ENCODE assay signal across 1 cellular context in the genomic region with DNA sequence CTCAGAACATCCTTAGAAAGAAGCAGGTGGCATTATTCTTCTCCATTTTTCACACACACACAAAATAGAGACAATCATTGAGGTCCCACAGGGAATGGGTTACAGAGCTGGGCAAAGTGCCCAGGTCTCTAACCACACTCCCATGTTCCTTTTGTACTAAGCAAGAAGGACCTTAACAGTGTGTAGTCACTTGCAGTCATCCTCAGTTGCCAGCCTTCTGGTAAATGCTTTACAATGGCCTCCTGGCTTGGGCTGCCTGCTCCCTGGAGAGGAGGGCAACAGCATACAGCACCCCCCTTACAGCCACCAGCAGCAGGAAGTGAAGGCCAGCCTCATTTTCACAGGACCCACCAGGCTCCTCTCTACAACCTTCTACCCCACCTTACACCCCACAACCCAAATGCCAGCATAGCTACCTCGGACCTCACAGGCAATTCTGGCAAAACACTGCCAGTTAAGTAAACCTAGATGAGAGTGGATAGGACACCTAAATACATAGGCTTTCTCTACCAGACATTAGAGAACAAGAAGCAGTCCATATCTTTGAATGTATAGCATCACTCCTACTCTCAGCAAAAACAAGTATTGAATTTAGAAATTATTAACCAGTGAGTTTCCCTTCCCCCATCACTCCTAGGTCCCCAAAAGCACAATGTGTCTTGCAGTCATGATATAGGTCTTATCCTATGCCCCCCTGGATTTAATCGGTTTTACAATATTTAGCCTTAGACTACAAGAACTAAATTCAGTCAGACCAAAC.
TF ChIP-seq lines count a peak whose summit lies in the region.

No MANE protein-coding gene starts in this region.

TF ChIP-seq in WTC11, 78 proteins besides CTCF, POLR2A, EP300 and RAD21 (continued from another document):
- TF ChIP-seq, protein P1, sequence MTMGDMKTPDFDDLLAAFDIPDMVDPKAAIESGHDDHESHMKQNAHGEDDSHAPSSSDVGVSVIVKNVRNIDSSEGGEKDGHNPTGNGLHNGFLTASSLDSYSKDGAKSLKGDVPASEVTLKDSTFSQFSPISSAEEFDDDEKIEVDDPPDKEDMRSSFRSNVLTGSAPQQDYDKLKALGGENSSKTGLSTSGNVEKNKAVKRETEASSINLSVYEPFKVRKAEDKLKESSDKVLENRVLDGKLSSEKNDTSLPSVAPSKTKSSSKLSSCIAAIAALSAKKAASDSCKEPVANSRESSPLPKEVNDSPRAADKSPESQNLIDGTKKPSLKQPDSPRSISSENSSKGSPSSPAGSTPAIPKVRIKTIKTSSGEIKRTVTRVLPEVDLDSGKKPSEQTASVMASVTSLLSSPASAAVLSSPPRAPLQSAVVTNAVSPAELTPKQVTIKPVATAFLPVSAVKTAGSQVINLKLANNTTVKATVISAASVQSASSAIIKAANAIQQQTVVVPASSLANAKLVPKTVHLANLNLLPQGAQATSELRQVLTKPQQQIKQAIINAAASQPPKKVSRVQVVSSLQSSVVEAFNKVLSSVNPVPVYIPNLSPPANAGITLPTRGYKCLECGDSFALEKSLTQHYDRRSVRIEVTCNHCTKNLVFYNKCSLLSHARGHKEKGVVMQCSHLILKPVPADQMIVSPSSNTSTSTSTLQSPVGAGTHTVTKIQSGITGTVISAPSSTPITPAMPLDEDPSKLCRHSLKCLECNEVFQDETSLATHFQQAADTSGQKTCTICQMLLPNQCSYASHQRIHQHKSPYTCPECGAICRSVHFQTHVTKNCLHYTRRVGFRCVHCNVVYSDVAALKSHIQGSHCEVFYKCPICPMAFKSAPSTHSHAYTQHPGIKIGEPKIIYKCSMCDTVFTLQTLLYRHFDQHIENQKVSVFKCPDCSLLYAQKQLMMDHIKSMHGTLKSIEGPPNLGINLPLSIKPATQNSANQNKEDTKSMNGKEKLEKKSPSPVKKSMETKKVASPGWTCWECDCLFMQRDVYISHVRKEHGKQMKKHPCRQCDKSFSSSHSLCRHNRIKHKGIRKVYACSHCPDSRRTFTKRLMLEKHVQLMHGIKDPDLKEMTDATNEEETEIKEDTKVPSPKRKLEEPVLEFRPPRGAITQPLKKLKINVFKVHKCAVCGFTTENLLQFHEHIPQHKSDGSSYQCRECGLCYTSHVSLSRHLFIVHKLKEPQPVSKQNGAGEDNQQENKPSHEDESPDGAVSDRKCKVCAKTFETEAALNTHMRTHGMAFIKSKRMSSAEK (CRISPR knock-in tag; IDR thresholded peaks at IDR 0.05; ENCODE audit: borderline replicate concordance), result no peak
- TF ChIP-seq, protein P2, sequence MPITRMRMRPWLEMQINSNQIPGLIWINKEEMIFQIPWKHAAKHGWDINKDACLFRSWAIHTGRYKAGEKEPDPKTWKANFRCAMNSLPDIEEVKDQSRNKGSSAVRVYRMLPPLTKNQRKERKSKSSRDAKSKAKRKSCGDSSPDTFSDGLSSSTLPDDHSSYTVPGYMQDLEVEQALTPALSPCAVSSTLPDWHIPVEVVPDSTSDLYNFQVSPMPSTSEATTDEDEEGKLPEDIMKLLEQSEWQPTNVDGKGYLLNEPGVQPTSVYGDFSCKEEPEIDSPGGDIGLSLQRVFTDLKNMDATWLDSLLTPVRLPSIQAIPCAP (CRISPR knock-in tag; IDR thresholded peaks at IDR 0.05), result no peak
- TF ChIP-seq, protein P3, sequence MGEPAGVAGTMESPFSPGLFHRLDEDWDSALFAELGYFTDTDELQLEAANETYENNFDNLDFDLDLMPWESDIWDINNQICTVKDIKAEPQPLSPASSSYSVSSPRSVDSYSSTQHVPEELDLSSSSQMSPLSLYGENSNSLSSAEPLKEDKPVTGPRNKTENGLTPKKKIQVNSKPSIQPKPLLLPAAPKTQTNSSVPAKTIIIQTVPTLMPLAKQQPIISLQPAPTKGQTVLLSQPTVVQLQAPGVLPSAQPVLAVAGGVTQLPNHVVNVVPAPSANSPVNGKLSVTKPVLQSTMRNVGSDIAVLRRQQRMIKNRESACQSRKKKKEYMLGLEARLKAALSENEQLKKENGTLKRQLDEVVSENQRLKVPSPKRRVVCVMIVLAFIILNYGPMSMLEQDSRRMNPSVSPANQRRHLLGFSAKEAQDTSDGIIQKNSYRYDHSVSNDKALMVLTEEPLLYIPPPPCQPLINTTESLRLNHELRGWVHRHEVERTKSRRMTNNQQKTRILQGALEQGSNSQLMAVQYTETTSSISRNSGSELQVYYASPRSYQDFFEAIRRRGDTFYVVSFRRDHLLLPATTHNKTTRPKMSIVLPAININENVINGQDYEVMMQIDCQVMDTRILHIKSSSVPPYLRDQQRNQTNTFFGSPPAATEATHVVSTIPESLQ (CRISPR knock-in tag; IDR thresholded peaks at IDR 0.05), result no peak
- TF ChIP-seq JUN (CRISPR knock-in tag; IDR thresholded peaks at IDR 0.05), result no peak
- no peak for TF ChIP-seq RELA (CRISPR knock-in tag; IDR thresholded peaks at IDR 0.05; ENCODE audit: borderline replicate concordance)
- no peak for TF ChIP-seq ETV6 (CRISPR knock-in tag; IDR thresholded peaks at IDR 0.05)
- TF ChIP-seq, protein P4, sequence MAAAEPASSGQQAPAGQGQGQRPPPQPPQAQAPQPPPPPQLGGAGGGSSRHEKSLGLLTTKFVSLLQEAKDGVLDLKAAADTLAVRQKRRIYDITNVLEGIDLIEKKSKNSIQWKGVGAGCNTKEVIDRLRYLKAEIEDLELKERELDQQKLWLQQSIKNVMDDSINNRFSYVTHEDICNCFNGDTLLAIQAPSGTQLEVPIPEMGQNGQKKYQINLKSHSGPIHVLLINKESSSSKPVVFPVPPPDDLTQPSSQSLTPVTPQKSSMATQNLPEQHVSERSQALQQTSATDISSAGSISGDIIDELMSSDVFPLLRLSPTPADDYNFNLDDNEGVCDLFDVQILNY (CRISPR knock-in tag; IDR thresholded peaks at IDR 0.05), result no peak
